ENCODE assay signal across 17 cellular contexts in the genomic region with DNA sequence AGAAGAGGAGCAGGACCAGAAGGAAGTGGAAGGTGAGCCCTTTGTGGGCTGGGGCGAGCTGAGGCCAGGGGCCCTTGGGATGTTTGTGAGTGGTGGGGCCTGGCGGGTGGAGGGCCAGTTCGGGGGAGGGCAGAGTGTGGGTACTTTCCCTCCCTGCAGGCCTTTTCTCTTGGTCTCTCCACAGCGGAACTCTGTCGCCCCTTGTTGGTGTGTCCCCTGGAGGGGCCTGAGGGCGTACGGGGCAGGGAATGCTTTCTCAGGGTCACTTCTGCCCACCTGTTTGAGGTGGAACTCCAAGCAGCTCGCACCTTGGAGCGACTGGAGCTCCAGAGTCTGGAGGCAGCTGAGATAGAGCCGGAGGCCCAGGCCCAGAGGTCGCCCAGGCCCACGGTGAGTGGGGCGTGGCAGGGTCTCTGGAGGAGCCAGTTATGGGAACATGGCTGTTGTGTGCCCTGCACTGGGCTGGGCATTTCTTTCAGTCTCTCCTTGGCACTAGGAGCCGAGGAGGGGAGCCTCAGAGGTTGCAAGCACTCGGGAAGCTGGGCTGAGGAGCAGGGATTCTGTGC. TPM values are rescaled to one million over a fixed set of nuclear protein-coding genes. Genes with fewer than 3 reads are reported as not detected.
DNase-seq lines count a peak whose midpoint lies in the region; ATAC-seq and TF ChIP-seq lines count a peak whose summit lies in the region.
"Had no signal": no experiment of that assay in that cellular context is flagged by ENCODE, and none has a peak within 500 bp of the region (broad histone marks: within the 10 kb centered on the region; RNA-seq: fewer than 3 reads in every experiment).

No MANE protein-coding gene starts in this region.

- no peak for DNase-seq in HL-60 (ENCODE audit: low read depth in 1 of 2, low spot score in 1 of 2)
- peak; percentile 32 for DNase-seq in endodermal cell
- no peak for DNase-seq in neuronal stem cell (ENCODE audit: low spot score)
- no peak for DNase-seq in stimulated activated naive B cell treated with anti-CD40 and anti-IgM and Interleukin-4, amounts not matched to agents 10 μg/mL and 1 μg/mL and 100 μg/mL, for 72 hours
- DNase-seq in activated CD4-positive, CD25-positive, alpha-beta regulatory T cell (lab: John Stamatoyannopoulos, UW): no peak
- DNase-seq in activated naive CD8-positive, alpha-beta T cell treated with anti-CD3 and anti-CD28 coated beads, Interleukin-2, amount 50 U/mL, for 24 hours: no peak
- DNase-seq in Kasumi-1 (lab: John Stamatoyannopoulos, UW): no peak
- DNase-seq: BE2C; CD8-positive, alpha-beta T cell; COR-L47; DND-41; GDM1 had no signal

- no peak overlapping the region for H3K4ac ChIP-seq in neuronal stem cell (ENCODE audit: low read length)

- peak overlapping the region; percentile 30 for H3K4me3 ChIP-seq in HL-60 (replicated peaks; ENCODE audit: insufficient read depth, low read length)
- no peak overlapping the region for H3K4me3 ChIP-seq in endodermal cell (ENCODE audit: low read length)
- no peak overlapping the region for H3K4me3 ChIP-seq in neuronal stem cell (ENCODE audit: low read length in 2 of 2)
- H3K4me3 ChIP-seq: A549 had no signal

- H4K91ac ChIP-seq in neuronal stem cell (ENCODE audit: low read depth, low read length, poor library complexity): no peak overlapping the region

- H3K14ac ChIP-seq in neuronal stem cell (ENCODE audit: low read length): peak overlapping the region; percentile 21

- peak overlapping the region; percentile 63 for H2AK5ac ChIP-seq in neuronal stem cell (ENCODE audit: low read depth, low read length)

- no peak overlapping the region for H3K4me2 ChIP-seq in neuronal stem cell (ENCODE audit: insufficient read depth, low read length, poor library complexity, severe bottlenecking)
- H3K4me2 ChIP-seq: A549 had no signal

- peak overlapping the region; percentile 30 for H3K23ac ChIP-seq in neuronal stem cell (ENCODE audit: low read depth, low read length, poor library complexity)

- H3K9me3 Mint-ChIP-seq in endodermal cell: no peaks in the 10 kb centered on the region
- no peaks in the 10 kb centered on the region for H3K9me3 Mint-ChIP-seq in stimulated activated naive B cell treated with anti-CD40 and anti-IgM and Interleukin-4, amounts not matched to agents 10 μg/mL and 1 μg/mL and 100 μg/mL, for 72 hours
- H3K9me3 Mint-ChIP-seq in activated naive CD8-positive, alpha-beta T cell treated with anti-CD3 and anti-CD28 coated beads, Interleukin-2, amount 50 U/mL, for 24 hours: no peaks in the 10 kb centered on the region
- H3K9me3 Mint-ChIP-seq: CD8-positive, alpha-beta T cell; IgD-negative memory B cell had no signal

- peak overlapping the region; percentile 53 for H2BK5ac ChIP-seq in neuronal stem cell (ENCODE audit: low read length)

- H3K4me1 ChIP-seq in endodermal cell (ENCODE audit: control insufficient read depth, insufficient read depth, low read length) (no peaks in the 10 kb centered on the region), neuronal stem cell (ENCODE audit: control insufficient read depth in 2 of 2, insufficient read depth in 1 of 2, low read depth in 1 of 2, low read length in 2 of 2) (no peaks in the 10 kb centered on the region)
- H3K4me1 ChIP-seq: A549, BE2C had no signal

- H3K36me3 ChIP-seq in endodermal cell (ENCODE audit: control insufficient read depth, insufficient read depth, low read length): peaks cover 6% of the 10 kb centered on the region
- peaks cover 3 to 47% of the 10 kb centered on the region in 2 donors for H3K36me3 ChIP-seq in neuronal stem cell (replicated peaks in 1 of 2; ENCODE audit: control insufficient read depth in 2 of 2, insufficient read depth in 2 of 2, low read length in 2 of 2)

- no peaks in the 10 kb centered on the region for H3K79me1 ChIP-seq in neuronal stem cell (ENCODE audit: low read depth, low read length)

- ATAC-seq in stimulated activated naive B cell treated with anti-CD40 and anti-IgM and Interleukin-4, amounts not matched to agents 10 μg/mL and 1 μg/mL and 100 μg/mL, for 72 hours (replicated peaks): no peak
- ATAC-seq in GM21526 (IDR thresholded peaks at IDR 0.05; ENCODE audit: low FRiP score, unreplicated experiment): no peak
- ATAC-seq in activated naive CD8-positive, alpha-beta T cell treated with anti-CD3 and anti-CD28 coated beads, Interleukin-2, amount 50 U/mL, for 24 hours: no peak
- ATAC-seq: A549; CD8-positive, alpha-beta T cell had no signal

- peaks cover 5% of the 10 kb centered on the region for H3K4me1 Mint-ChIP-seq in endodermal cell
- peaks cover 15 to 25% of the 10 kb centered on the region in 2 donors for H3K4me1 Mint-ChIP-seq in stimulated activated naive B cell treated with anti-CD40 and anti-IgM and Interleukin-4, amounts not matched to agents 10 μg/mL and 1 μg/mL and 100 μg/mL, for 72 hours
- peaks cover 16% of the 10 kb centered on the region for H3K4me1 Mint-ChIP-seq in activated naive CD8-positive, alpha-beta T cell treated with anti-CD3 and anti-CD28 coated beads, Interleukin-2, amount 50 U/mL, for 24 hours

- no peak overlapping the region for H2BK120ac ChIP-seq in neuronal stem cell (ENCODE audit: low read depth, low read length)

- H3K18ac ChIP-seq in neuronal stem cell (ENCODE audit: low read length): no peak overlapping the region

- H3K36me3 Mint-ChIP-seq in endodermal cell (ENCODE audit: low read depth): peaks cover 35% of the 10 kb centered on the region
- H3K36me3 Mint-ChIP-seq in stimulated activated naive B cell treated with anti-CD40 and anti-IgM and Interleukin-4, amounts not matched to agents 10 μg/mL and 1 μg/mL and 100 μg/mL, for 72 hours: peaks cover 65 to 87% of the 10 kb centered on the region in 2 donors
- H3K36me3 Mint-ChIP-seq in activated naive CD8-positive, alpha-beta T cell treated with anti-CD3 and anti-CD28 coated beads, Interleukin-2, amount 50 U/mL, for 24 hours (ENCODE audit: low read depth): peaks cover 28% of the 10 kb centered on the region

- WGBS in endodermal cell (ENCODE audit: insufficient coverage in 1 of 2, insufficient read length in 1 of 2), 2 experiments: 87 to 98% methylated on average over 6 to 15 of the region's 15 CpGs
- no CpG with 5 or more reads among the region's 15 CpGs for WGBS in neuronal stem cell (ENCODE audit: extremely low coverage in 2 of 2, insufficient read length in 2 of 2, insufficient replicate concordance in 1 of 2), 2 donors

- H3K27me3 ChIP-seq in HL-60 (ENCODE audit: insufficient read depth, poor library complexity, severe bottlenecking): no peaks in the 10 kb centered on the region
- H3K27me3 ChIP-seq in endodermal cell (ENCODE audit: control insufficient read depth, insufficient read depth, low read length, poor library complexity, severe bottlenecking): no peaks in the 10 kb centered on the region
- no peaks in the 10 kb centered on the region for H3K27me3 ChIP-seq in neuronal stem cell (ENCODE audit: control insufficient read depth in 3 of 3, insufficient read depth in 3 of 3, low read depth in 1 of 3, low read length in 3 of 3)
- H3K27me3 ChIP-seq: BE2C had no signal

- no peaks in the 10 kb centered on the region for H3K27me3 Mint-ChIP-seq in endodermal cell (ENCODE audit: insufficient read depth)
- no peaks in the 10 kb centered on the region for H3K27me3 Mint-ChIP-seq in stimulated activated naive B cell treated with anti-CD40 and anti-IgM and Interleukin-4, amounts not matched to agents 10 μg/mL and 1 μg/mL and 100 μg/mL, for 72 hours
- no peaks in the 10 kb centered on the region for H3K27me3 Mint-ChIP-seq in activated naive CD8-positive, alpha-beta T cell treated with anti-CD3 and anti-CD28 coated beads, Interleukin-2, amount 50 U/mL, for 24 hours
- H3K27me3 Mint-ChIP-seq: IgD-negative memory B cell had no signal

- no peak overlapping the region for H4K8ac ChIP-seq in neuronal stem cell (ENCODE audit: low read depth, low read length)

- H3K27ac ChIP-seq in HL-60 (replicated peaks) (peak overlapping the region; percentile 69), endodermal cell (ENCODE audit: low read depth, low read length) (no peak overlapping the region), neuronal stem cell (replicated peaks; ENCODE audit: low read length) (no peak overlapping the region)
- H3K27ac ChIP-seq: A549, C4-2B had no signal

- no peak overlapping the region for H3K4me3 Mint-ChIP-seq in endodermal cell
- no peak overlapping the region for H3K4me3 Mint-ChIP-seq in stimulated activated naive B cell treated with anti-CD40 and anti-IgM and Interleukin-4, amounts not matched to agents 10 μg/mL and 1 μg/mL and 100 μg/mL, for 72 hours
- no peak overlapping the region for H3K4me3 Mint-ChIP-seq in activated naive CD8-positive, alpha-beta T cell treated with anti-CD3 and anti-CD28 coated beads, Interleukin-2, amount 50 U/mL, for 24 hours
- H3K4me3 Mint-ChIP-seq: CD8-positive, alpha-beta T cell; IgD-negative memory B cell had no signal

- no peak overlapping the region for H3K27ac Mint-ChIP-seq in endodermal cell
- peak overlapping the region; percentile 14 for H3K27ac Mint-ChIP-seq in stimulated activated naive B cell treated with anti-CD40 and anti-IgM and Interleukin-4, amounts not matched to agents 10 μg/mL and 1 μg/mL and 100 μg/mL, for 72 hours
- H3K27ac Mint-ChIP-seq in activated naive CD8-positive, alpha-beta T cell treated with anti-CD3 and anti-CD28 coated beads, Interleukin-2, amount 50 U/mL, for 24 hours: no peak overlapping the region
- H3K27ac Mint-ChIP-seq: CD8-positive, alpha-beta T cell; IgD-negative memory B cell had no signal

- no peaks in the 10 kb centered on the region for H3K9me3 ChIP-seq in endodermal cell (ENCODE audit: control insufficient read depth, low read length)
- H3K9me3 ChIP-seq in neuronal stem cell (replicated peaks in 1 of 2; ENCODE audit: control insufficient read depth in 2 of 2, insufficient read depth in 1 of 2, low read depth in 1 of 2, low read length in 2 of 2): no peaks in the 10 kb centered on the region
- H3K9me3 ChIP-seq: A549, BE2C had no signal

- no peak overlapping the region for H2BK12ac ChIP-seq in neuronal stem cell (ENCODE audit: low read length)

- H2AFZ ChIP-seq in neuronal stem cell (ENCODE audit: low read length): no peak overlapping the region

- H3K9ac ChIP-seq in endodermal cell (ENCODE audit: extremely low read depth, low read length, poor library complexity, severe bottlenecking): no peak overlapping the region
- H3K9ac ChIP-seq in neuronal stem cell (ENCODE audit: low read depth, low read length, poor library complexity): no peak overlapping the region

- TF ChIP-seq CTCF in HL-60 (IDR thresholded peaks at IDR 0.05; ENCODE audit: insufficient read depth, low read length): no peak
- TF ChIP-seq CTCF in endodermal cell (conservative IDR thresholded peaks at IDR 0.05): no peak

- no peak overlapping the region for H2BK15ac ChIP-seq in neuronal stem cell (ENCODE audit: low read length)

RNA-seq across cellular contexts. Expression of a gene that starts 10.8 kb away (rescaled TPM):
- total RNA-seq in endodermal cell: 10 to 100 TPM; 27.3 to 31.1 TPM
- 36.2 TPM for polyA plus RNA-seq in endodermal cell (2013, experiment 1 of 2)
- polyA plus RNA-seq in endodermal cell (2013, experiment 2 of 2): 29.6 TPM
- polyA plus RNA-seq in neuronal stem cell (2013, experiment 1 of 2): 12.9 TPM
- 12.0 TPM for polyA plus RNA-seq in neuronal stem cell (2013, experiment 2 of 2)

RNA-seq across cellular contexts. Expression of a gene that starts 18.9 kb away (rescaled TPM):
- 10 to 100 TPM; 13.4 to 20.2 TPM for total RNA-seq in endodermal cell
- polyA plus RNA-seq in endodermal cell (2013, experiment 1 of 2): 8.0 TPM
- polyA plus RNA-seq in endodermal cell (2013, experiment 2 of 2): 5.3 TPM
- 3.2 TPM for polyA plus RNA-seq in neuronal stem cell (2013, experiment 1 of 2)
- polyA plus RNA-seq in neuronal stem cell (2013, experiment 2 of 2): 3.4 TPM
- total RNA-seq: CD8-positive, alpha-beta T cell had no signal
- polyA plus RNA-seq: IgD-negative memory B cell had no signal

RNA-seq across cellular contexts. Expression of a gene that starts 36.4 kb away (rescaled TPM):
- total RNA-seq in endodermal cell: 1 to 10 TPM in 1 of 2 donors, under 1 TPM in 1; 0.48 to 1.5 TPM
- 0.61 TPM for polyA plus RNA-seq in endodermal cell (2013, experiment 1 of 2)
- polyA plus RNA-seq in endodermal cell (2013, experiment 2 of 2): 0.75 TPM
- 0.50 TPM for polyA plus RNA-seq in neuronal stem cell (2013, experiment 1 of 2)
- polyA plus RNA-seq in neuronal stem cell (2013, experiment 2 of 2): 0.35 TPM
- total RNA-seq: CD8-positive, alpha-beta T cell; HT1080 had no signal
- polyA plus RNA-seq: IgD-negative memory B cell had no signal

RNA-seq across cellular contexts. Expression of a gene that starts 37.1 kb away (rescaled TPM):
- total RNA-seq in endodermal cell: 100 to 1,000 TPM; 156 to 162 TPM
- polyA plus RNA-seq in endodermal cell (2013, experiment 1 of 2): 93.4 TPM
- polyA plus RNA-seq in endodermal cell (2013, experiment 2 of 2): 95.4 TPM
- 40.6 TPM for polyA plus RNA-seq in neuronal stem cell (2013, experiment 1 of 2)
- polyA plus RNA-seq in neuronal stem cell (2013, experiment 2 of 2): 41.4 TPM
- polyA plus RNA-seq: IgD-negative memory B cell had no signal
